In the genomic region with DNA sequence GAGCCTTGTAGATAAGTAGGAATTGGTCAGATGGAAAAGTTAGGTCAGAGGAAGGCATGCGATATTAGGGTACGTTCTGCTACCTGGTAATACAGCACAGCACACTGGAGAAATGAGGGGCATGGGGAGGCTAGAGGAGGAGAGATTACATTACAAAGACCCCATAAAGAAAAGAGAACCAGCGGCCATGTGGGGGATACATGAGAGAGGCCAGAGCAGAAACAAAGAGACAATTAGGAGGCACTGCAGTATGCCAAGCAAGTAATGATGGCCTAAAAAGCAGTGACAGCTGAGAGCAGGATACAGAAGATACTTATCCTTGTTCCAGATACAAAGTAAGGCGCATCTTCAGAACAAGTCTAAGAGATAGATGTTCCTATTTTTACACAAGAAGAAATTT, we compare ENCODE assay signal across 1 cellular context.
TF ChIP-seq lines count a peak whose summit lies in the region.

No MANE protein-coding gene starts in this region.

TF ChIP-seq in HepG2, 621 proteins besides CTCF, POLR2A, EP300 and RAD21:
- no peak for TF ChIP-seq HIVEP1 (CRISPR knock-in tag; IDR thresholded peaks at IDR 0.05)
- TF ChIP-seq, protein P1, sequence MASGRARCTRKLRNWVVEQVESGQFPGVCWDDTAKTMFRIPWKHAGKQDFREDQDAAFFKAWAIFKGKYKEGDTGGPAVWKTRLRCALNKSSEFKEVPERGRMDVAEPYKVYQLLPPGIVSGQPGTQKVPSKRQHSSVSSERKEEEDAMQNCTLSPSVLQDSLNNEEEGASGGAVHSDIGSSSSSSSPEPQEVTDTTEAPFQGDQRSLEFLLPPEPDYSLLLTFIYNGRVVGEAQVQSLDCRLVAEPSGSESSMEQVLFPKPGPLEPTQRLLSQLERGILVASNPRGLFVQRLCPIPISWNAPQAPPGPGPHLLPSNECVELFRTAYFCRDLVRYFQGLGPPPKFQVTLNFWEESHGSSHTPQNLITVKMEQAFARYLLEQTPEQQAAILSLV (CRISPR knock-in tag; IDR thresholded peaks at IDR 0.05; ENCODE audit: borderline replicate concordance): no peak
- TF ChIP-seq RAD51 (IDR thresholded peaks at IDR 0.05; ENCODE audit: borderline replicate concordance): no peak
- no peak for TF ChIP-seq NR3C1 (CRISPR knock-in tag; IDR thresholded peaks at IDR 0.05)
- TF ChIP-seq PRMT3 (CRISPR knock-in tag; IDR thresholded peaks at IDR 0.05; ENCODE audit: borderline replicate concordance, low read depth): no peak
- no peak for TF ChIP-seq KLF12 (CRISPR knock-in tag; IDR thresholded peaks at IDR 0.05; ENCODE audit: borderline replicate concordance)
- TF ChIP-seq SSRP1 (CRISPR knock-in tag; IDR thresholded peaks at IDR 0.05): no peak
- TF ChIP-seq TIGD3 (CRISPR knock-in tag; IDR thresholded peaks at IDR 0.05; ENCODE audit: borderline replicate concordance): no peak
TF ChIP-seq in HepG2: peak in this region for 0.
